Comparison of ENCODE assay signal across 11 cellular contexts in genomic region chr17:76550712-76551615, GRCh38. TPM values are rescaled to one million over a fixed set of nuclear protein-coding genes. Genes with fewer than 3 reads are reported as not detected.
A peak's percentile ranks its signal among the peaks of the same experiment; 100 is the strongest.
DNase-seq lines count a peak whose midpoint lies in the region; ATAC-seq, FAIRE-seq and TF ChIP-seq lines count a peak whose summit lies in the region.
"Had no signal": no experiment of that assay in that cellular context is flagged by ENCODE, and none has a peak within 500 bp of the region (broad histone marks: within the 10 kb centered on the region; RNA-seq: fewer than 3 reads in every experiment).

No MANE protein-coding gene starts in this region.

- peaks cover 12% of the 10 kb centered on the region for H3K27me3 ChIP-seq in neutrophil
- H3K27me3 ChIP-seq in BE2C, result no peaks in the 10 kb centered on the region

- H3K9me3 ChIP-seq in neutrophil (no peaks in the 10 kb centered on the region), BE2C (no peaks in the 10 kb centered on the region)

- peak; percentile 77 for FAIRE-seq in G401.6 (lab: Jason Lieb, UNC)

- TF ChIP-seq CTCF in neutrophil (IDR thresholded peaks at IDR 0.05) (no peak), BE2C (IDR thresholded peaks at IDR 0.05; ENCODE audit: low read depth, low read length) (no peak)

- ATAC-seq in GM21528 (IDR thresholded peaks at IDR 0.05; ENCODE audit: low FRiP score, unreplicated experiment), result no peak
- ATAC-seq: activated T-cell treated with anti-CD3 and anti-CD28 coated beads, Interleukin-2, amount 50 U/mL, for 4 hours had no signal

- H3K4me3 ChIP-seq in neutrophil (ENCODE audit: low read depth in 1 of 2, low read length in 1 of 2) (peak overlapping the region; percentile 46 to 47), BE2C (ENCODE audit: low read depth, low read length) (no peak overlapping the region)

- H3K27ac ChIP-seq in neutrophil, result peak overlapping the region; percentile 80

- H3K36me3 ChIP-seq in neutrophil (no peaks in the 10 kb centered on the region), BE2C (peaks cover 57% of the 10 kb centered on the region)

- H3K4me1 ChIP-seq in neutrophil (ENCODE audit: control insufficient read depth in 1 of 2, insufficient read depth in 1 of 2, low read depth in 1 of 2, low read length in 1 of 2), result peaks cover 17 to 63% of the 10 kb centered on the region in 2 experiments
- H3K4me1 ChIP-seq in BE2C, result peaks cover 16% of the 10 kb centered on the region

- DNase-seq in MV-4-11 (lab: John Stamatoyannopoulos, UW) (peak; percentile 70), dedifferentiated amniotic fluid mesenchymal stem cell (ENCODE audit: extremely low spot score) (peak; percentile 31), NCI-H2081 treated with DMSO at 0.1 percent for 48 hours (lab: John Stamatoyannopoulos, UW) (no peak), BE2C (no peak), DMS114 treated with DMSO at 0.1 percent for 48 hours (lab: John Stamatoyannopoulos, UW; ENCODE audit: unreplicated experiment) (no peak)
- DNase-seq: activated T-cell treated with anti-CD3 and anti-CD28 coated beads, Interleukin-2, amount 50 U/mL, for 4 hours; NK-92 treated with Interleukin-12 subunit alpha and Interleukin-12 subunit beta, amount 100 ng/mL, for 24 hours; stimulated activated CD4-positive, alpha-beta T cell treated with anti-CD3 and anti-CD28 coated beads, Interleukin-1b, Interleukin-23, amount 100 ng/mL, for 48 hours had no signal

RNA-seq across cellular contexts. Expression of gene PRCD, which starts 11.1 kb away (rescaled TPM):
- polyA plus RNA-seq in BE2C (2012; ENCODE audit: insufficient read depth, insufficient read length, low read depth), result 44.2 TPM

RNA-seq across cellular contexts. Expression of gene CYGB, which starts 13.5 kb away (rescaled TPM):
- polyA plus RNA-seq in BE2C (2012; ENCODE audit: insufficient read depth, insufficient read length, low read depth), result 160 TPM

RNA-seq across cellular contexts. Expression of gene ST6GALNAC2, which starts 34.7 kb away (rescaled TPM):
- not detected for polyA plus RNA-seq in BE2C (2012; ENCODE audit: insufficient read depth, insufficient read length, low read depth)

RNA-seq across cellular contexts. Expression of gene RHBDF2, which starts 49.7 kb away (rescaled TPM):
- 4.0 TPM for polyA plus RNA-seq in BE2C (2012; ENCODE audit: insufficient read depth, insufficient read length, low read depth)

Comparison
In these comparisons a context has a peak if more than half of its experiments do, and no peak if none do; other contexts are left out.
1. DNase-seq: peak in MV-4-11 (single experiment) and dedifferentiated amniotic fluid mesenchymal stem cell (single experiment); none in NCI-H2081 treated with DMSO at 0.1 percent for 48 hours (single experiment), BE2C (single experiment) and DMS114 treated with DMSO at 0.1 percent for 48 hours (single experiment).